Comparison of ENCODE assay signal across 19 cellular contexts in genomic region chr9:34793428-34793827, GRCh38.
DNase-seq lines count a peak whose midpoint lies in the region; ATAC-seq and TF ChIP-seq lines count a peak whose summit lies in the region.
"Had no signal": no experiment of that assay in that cellular context is flagged by ENCODE, and none has a peak within 500 bp of the region (broad histone marks: within the 10 kb centered on the region; RNA-seq: fewer than 3 reads in every experiment).

No MANE protein-coding gene starts in this region.

- H3K9me2 ChIP-seq in MM.1S (replicated peaks; ENCODE audit: insufficient read depth, low read length): no peaks in the 10 kb centered on the region

- H3K4me1 ChIP-seq in MM.1S (ENCODE audit: low read length): peaks cover 8% of the 10 kb centered on the region; the same call in 1 of the 2 replicates
- H3K4me1 ChIP-seq in OCI-LY3 (ENCODE audit: low read length): peaks cover 9% of the 10 kb centered on the region
- H3K4me1 ChIP-seq in left lung: no peaks in the 10 kb centered on the region

- H4K20me1 ChIP-seq in MM.1S (ENCODE audit: insufficient read depth, low read length): no peaks in the 10 kb centered on the region
- no peaks in the 10 kb centered on the region for H4K20me1 ChIP-seq in OCI-LY3 (ENCODE audit: insufficient read depth, low read length)

- H3K27me3 Mint-ChIP-seq in activated T-cell treated with anti-CD3 and anti-CD28 coated beads, Interleukin-2, amount 50 U/mL, for 4 hours (ENCODE audit: low read depth): peaks cover 55% of the 10 kb centered on the region

- H3K27ac ChIP-seq in MM.1S (ENCODE audit: low read length) (no peak overlapping the region), OCI-LY3 (ENCODE audit: low read length) (no peak overlapping the region), left lung (no peak overlapping the region)
- H3K27ac ChIP-seq: HL-60, KMS-11 had no signal

- H3K9me3 Mint-ChIP-seq in activated T-cell treated with anti-CD3 and anti-CD28 coated beads, Interleukin-2, amount 50 U/mL, for 4 hours: no peaks in the 10 kb centered on the region

- H3K4me3 ChIP-seq in MM.1S (ENCODE audit: low read length) (no peak overlapping the region), OCI-LY3 (ENCODE audit: low read length) (no peak overlapping the region), left lung (no peak overlapping the region)

- DNase-seq in GM13976 (ENCODE audit: low spot score) (peak; percentile 30), MM.1S (no peak), left lung (no peak), CD1c-positive myeloid dendritic cell (ENCODE audit: extremely low spot score) (no peak)
- no peak for DNase-seq in activated T-cell treated with anti-CD3 and anti-CD28 coated beads, Interleukin-2, amount 50 U/mL, for 4 hours
- DNase-seq: DMS79 treated with DMSO at 0.1 percent for 48 hours, H7, NCI-H1105, NCI-H2081, NCI-H2171 treated with DMSO at 0.1 percent for 48 hours, NCI-H446, NCI-H526 treated with DMSO at 0.1 percent for 48 hours, T-helper 17 cell had no signal

- H3K4me3 Mint-ChIP-seq in activated T-cell treated with anti-CD3 and anti-CD28 coated beads, Interleukin-2, amount 50 U/mL, for 4 hours: no peak overlapping the region
- H3K4me3 Mint-ChIP-seq: CD14-positive monocyte, T-helper 17 cell had no signal

- in situ Hi-C loops in GM13976 (cut with MboI; ENCODE audit: low sequenced_read_pairs, unreplicated experiment): no loop called here

- H3K36me3 ChIP-seq in MM.1S (replicated peaks; ENCODE audit: insufficient read depth, low read length) (no peaks in the 10 kb centered on the region), OCI-LY3 (replicated peaks; ENCODE audit: low read depth, low read length) (no peaks in the 10 kb centered on the region), left lung (no peaks in the 10 kb centered on the region)

- TF ChIP-seq CTCF in GM13976 (IDR thresholded peaks at IDR 0.05; ENCODE audit: borderline replicate concordance, control extremely low read depth, extremely low read depth, insufficient read depth, missing control alignments) (no peak), MM.1S (IDR thresholded peaks at IDR 0.05; ENCODE audit: low read length) (no peak), OCI-LY3 (IDR thresholded peaks at IDR 0.05; ENCODE audit: low read depth, low read length) (no peak), left lung (IDR thresholded peaks at IDR 0.05) (no peak)

- no peaks in the 10 kb centered on the region for H3F3A ChIP-seq in MM.1S (ENCODE audit: insufficient read depth, low read length)

- intact Hi-C loops in left lung (cut with DNase I): no loop called here

- no peaks in the 10 kb centered on the region for H3K79me2 ChIP-seq in MM.1S (ENCODE audit: low read length)
- H3K79me2 ChIP-seq in OCI-LY3 (ENCODE audit: low read length): no peaks in the 10 kb centered on the region

- no peak overlapping the region for H2AFZ ChIP-seq in MM.1S (ENCODE audit: low read length)
- no peak overlapping the region for H2AFZ ChIP-seq in OCI-LY3 (ENCODE audit: low read depth, low read length)

- H3K9ac ChIP-seq in MM.1S (ENCODE audit: low read length): no peak overlapping the region
- H3K9ac ChIP-seq in OCI-LY3 (ENCODE audit: low read length): no peak overlapping the region
- H3K9ac ChIP-seq: KMS-11 had no signal

- no peaks in the 10 kb centered on the region for H3K36me3 Mint-ChIP-seq in activated T-cell treated with anti-CD3 and anti-CD28 coated beads, Interleukin-2, amount 50 U/mL, for 4 hours (ENCODE audit: insufficient read depth)
- H3K36me3 Mint-ChIP-seq: CD14-positive monocyte had no signal

- H3K27me3 ChIP-seq in MM.1S (replicated peaks; ENCODE audit: insufficient read depth, low read length) (no peaks in the 10 kb centered on the region), OCI-LY3 (ENCODE audit: low read depth, low read length) (peaks cover 32% of the 10 kb centered on the region), left lung (peaks cover 0 to 23% of the 10 kb centered on the region in 2 donors)

- H3K9me3 ChIP-seq in MM.1S (replicated peaks; ENCODE audit: insufficient read depth, low read length) (no peaks in the 10 kb centered on the region), OCI-LY3 (ENCODE audit: insufficient read depth, low read length) (no peaks in the 10 kb centered on the region), left lung (no peaks in the 10 kb centered on the region)

- ATAC-seq in left lung (no peak), GM18498 (IDR thresholded peaks at IDR 0.05; ENCODE audit: unreplicated experiment) (no peak)
- ATAC-seq in activated T-cell treated with anti-CD3 and anti-CD28 coated beads, Interleukin-2, amount 50 U/mL, for 4 hours: no peak
- ATAC-seq: Panc1, T-helper 17 cell had no signal

- H3K4me2 ChIP-seq in MM.1S (ENCODE audit: low read depth, low read length) (peak overlapping the region; percentile 27; the same call in 1 of the 2 replicates), OCI-LY3 (ENCODE audit: low read length) (peak overlapping the region; percentile 40)
- H3K4me2 ChIP-seq: KMS-11 had no signal

- H3K4me1 Mint-ChIP-seq in activated T-cell treated with anti-CD3 and anti-CD28 coated beads, Interleukin-2, amount 50 U/mL, for 4 hours (ENCODE audit: low read depth): no peaks in the 10 kb centered on the region
- H3K4me1 Mint-ChIP-seq: T-helper 17 cell had no signal
